In genomic region chr9:29285818-29286217, GRCh38 we compare ENCODE assay signal across 14 cellular contexts.
DNase-seq lines count a peak whose midpoint lies in the region; ATAC-seq and TF ChIP-seq lines count a peak whose summit lies in the region.
"Had no signal": no experiment of that assay in that cellular context is flagged by ENCODE, and none has a peak within 500 bp of the region (broad histone marks: within the 10 kb centered on the region; RNA-seq: fewer than 3 reads in every experiment).

No MANE protein-coding gene starts in this region.

- in situ Hi-C loops in KBM-7 (cut with MboI; ENCODE audit: low pct_unique_long_range_greater_than_20kb, low sequenced_read_pairs): no loop called here

- H3K9me3 ChIP-seq in BE2C: no peaks in the 10 kb centered on the region
- no peaks in the 10 kb centered on the region for H3K9me3 ChIP-seq in psoas muscle
- H3K9me3 ChIP-seq: adrenal gland, BLaER1, MG63 had no signal

- WGBS in psoas muscle, 3 donors: 49 to 59% (median 58%) methylated on average over 3 of the region's 3 CpGs

- H3K27me3 ChIP-seq in BE2C (no peaks in the 10 kb centered on the region), foreskin keratinocyte (no peaks in the 10 kb centered on the region), psoas muscle (ENCODE audit: insufficient read depth in 3 of 3, low read length in 2 of 3) (no peaks in the 10 kb centered on the region)
- H3K27me3 ChIP-seq: adrenal gland, BLaER1, MG63 had no signal

- ATAC-seq in SK-N-SH treated with all-trans-retinoic acid at 6 μM for 48 hours (peak; percentile 62; the same call in 2 of the 3 replicates), foreskin keratinocyte (no peak), psoas muscle (no peak)

- intact Hi-C loops in psoas muscle (cut with DNase I): no loop called here

- H3K4me1 ChIP-seq in BE2C: no peaks in the 10 kb centered on the region
- H3K4me1 ChIP-seq in foreskin keratinocyte: peaks cover 9% of the 10 kb centered on the region
- no peaks in the 10 kb centered on the region for H3K4me1 ChIP-seq in psoas muscle
- H3K4me1 ChIP-seq: adrenal gland had no signal

- H3K36me3 ChIP-seq in BE2C (no peaks in the 10 kb centered on the region), psoas muscle (ENCODE audit: insufficient read depth in 1 of 2, low read depth in 1 of 2) (no peaks in the 10 kb centered on the region)
- H3K36me3 ChIP-seq: BLaER1, MG63 had no signal

- H3K27ac ChIP-seq in foreskin keratinocyte: no peak overlapping the region
- no peak overlapping the region for H3K27ac ChIP-seq in psoas muscle
- H3K27ac ChIP-seq: adrenal gland, BLaER1, skin epidermis had no signal

- no peak overlapping the region for H3K4me3 ChIP-seq in BE2C (ENCODE audit: low read depth, low read length)
- H3K4me3 ChIP-seq in psoas muscle: no peak overlapping the region
- H3K4me3 ChIP-seq: adrenal gland, BLaER1, MG63, skin epidermis had no signal

- TF ChIP-seq CTCF in BE2C (IDR thresholded peaks at IDR 0.05; ENCODE audit: low read depth, low read length) (peak; percentile 17; the same call in 1 of the 2 replicates), foreskin keratinocyte (conservative IDR thresholded peaks at IDR 0.05) (peak; percentile 47), psoas muscle (IDR thresholded peaks at IDR 0.05) (no peak)

- DNase-seq in BE2C (no peak), KBM-7 (peak; percentile 64), foreskin keratinocyte (peak in 1 of 2 donors; percentile 11), psoas muscle (no peak), GM19240 (ENCODE audit: insufficient read length, low spot score) (no peak)
- DNase-seq in activated CD8-positive, alpha-beta memory T cell treated with anti-CD3 and anti-CD28 coated beads, Interleukin-2, amount 50 U/mL, for 4 hours: no peak
- no peak for DNase-seq in stimulated activated CD4-positive, alpha-beta T cell treated with anti-CD3 and anti-CD28 coated beads, Interleukin-1b, Interleukin-23, amount 100 ng/mL, for 48 hours
- DNase-seq: adrenal gland, immature natural killer cell, MG63, T-helper 1 cell had no signal

TF ChIP-seq in SK-N-SH treated with all-trans-retinoic acid at 6 μM for 48 hours, 23 proteins besides CTCF, POLR2A, EP300 and RAD21:
- TF ChIP-seq ZFP3 (CRISPR knock-in tag; IDR thresholded peaks at IDR 0.05): no peak
- TF ChIP-seq GLIS3 (CRISPR knock-in tag; IDR thresholded peaks at IDR 0.05): no peak
- no peak for TF ChIP-seq POU6F1 (CRISPR knock-in tag; IDR thresholded peaks at IDR 0.05; ENCODE audit: borderline replicate concordance, low read depth)
- no peak for TF ChIP-seq PATZ1 (CRISPR knock-in tag; IDR thresholded peaks at IDR 0.05; ENCODE audit: borderline replicate concordance)
- no peak for TF ChIP-seq ARNTL (CRISPR knock-in tag; IDR thresholded peaks at IDR 0.05; ENCODE audit: borderline replicate concordance, low read depth)
- TF ChIP-seq TSHZ2 (CRISPR knock-in tag; IDR thresholded peaks at IDR 0.05): no peak
- no peak for TF ChIP-seq OSR1 (CRISPR knock-in tag; IDR thresholded peaks at IDR 0.05)
- TF ChIP-seq TCF4 (CRISPR knock-in tag; IDR thresholded peaks at IDR 0.05; ENCODE audit: borderline replicate concordance): no peak
- no peak for TF ChIP-seq PPARA (CRISPR knock-in tag; IDR thresholded peaks at IDR 0.05; ENCODE audit: borderline replicate concordance)
- no peak for TF ChIP-seq CREB5 (CRISPR knock-in tag; IDR thresholded peaks at IDR 0.05; ENCODE audit: low read depth)
- TF ChIP-seq ZFP30 (CRISPR knock-in tag; IDR thresholded peaks at IDR 0.05): no peak
- TF ChIP-seq ZNF565 (CRISPR knock-in tag; conservative IDR thresholded peaks at IDR 0.05; ENCODE audit: low read depth): no peak
- no peak for TF ChIP-seq ZC3H10 (CRISPR knock-in tag; IDR thresholded peaks at IDR 0.05)
- TF ChIP-seq CSDC2 (CRISPR knock-in tag; IDR thresholded peaks at IDR 0.05): no peak
- no peak for TF ChIP-seq ZNF8 (CRISPR knock-in tag; IDR thresholded peaks at IDR 0.05)
- TF ChIP-seq BACH2 (CRISPR knock-in tag; IDR thresholded peaks at IDR 0.05; ENCODE audit: borderline replicate concordance): no peak
- no peak for TF ChIP-seq SNAI2 (CRISPR knock-in tag; IDR thresholded peaks at IDR 0.05)
- no peak for TF ChIP-seq ISL1 (CRISPR knock-in tag; IDR thresholded peaks at IDR 0.05)
- TF ChIP-seq ZNF70 (CRISPR knock-in tag; IDR thresholded peaks at IDR 0.05): no peak
